In the genomic region with DNA sequence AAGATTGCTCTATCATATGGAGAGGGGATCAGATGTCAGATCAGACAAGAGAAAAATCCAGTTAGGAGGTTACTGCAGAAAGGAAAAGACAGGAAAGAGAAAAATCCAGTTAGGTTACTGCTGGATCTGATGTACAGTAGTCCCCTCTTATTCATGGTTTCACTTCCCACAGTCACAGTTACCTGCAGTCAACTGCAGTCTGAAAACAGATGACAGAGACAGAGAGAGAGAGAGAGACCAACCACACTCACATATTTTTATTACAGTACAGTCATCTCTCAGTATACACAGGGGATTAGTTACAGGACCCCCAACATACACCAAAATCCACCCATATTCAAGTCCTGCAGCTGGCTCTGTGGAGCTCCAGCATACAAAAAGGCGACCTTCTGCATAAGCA, we compare ENCODE assay signal across 12 cellular contexts.
DNase-seq lines count a peak whose midpoint lies in the region; ATAC-seq lines count a peak whose summit lies in the region.
"Had no signal": no experiment of that assay in that cellular context is flagged by ENCODE, and none has a peak within 500 bp of the region (broad histone marks: within the 10 kb centered on the region; RNA-seq: fewer than 3 reads in every experiment).

No MANE protein-coding gene starts in this region.

- H3K27me3 ChIP-seq in layer of hippocampus (ENCODE audit: control insufficient read depth, insufficient read depth, low read length) = no peaks in the 10 kb centered on the region

- H3K27ac ChIP-seq in layer of hippocampus (ENCODE audit: low read depth, low read length) = peak overlapping the region; percentile 47
- H3K27ac ChIP-seq: HL-60 had no signal

- DNase-seq in HK-2 (ENCODE audit: unreplicated experiment) (no peak), NCI-H146 treated with DMSO at 0.1 percent for 48 hours (lab: John Stamatoyannopoulos, UW; ENCODE audit: unreplicated experiment) (no peak), AG08395 (ENCODE audit: low spot score) (no peak)
- DNase-seq in stimulated activated naive CD4-positive, alpha-beta T cell (lab: John Stamatoyannopoulos, UW) = no peak
- DNase-seq: activated effector memory CD4-positive, alpha-beta T cell treated with Interleukin-2 at 50 U/mL for 16 hours; effector memory CD4-positive, alpha-beta T cell; NCI-H2227 treated with DMSO at 0.1 percent for 48 hours had no signal

- ATAC-seq in GM18873 (IDR thresholded peaks at IDR 0.05; ENCODE audit: low FRiP score, unreplicated experiment) = peak; percentile 55
- peak; percentile 77 for ATAC-seq in GM21723 (IDR thresholded peaks at IDR 0.05; ENCODE audit: unreplicated experiment)
- ATAC-seq in HG03442 (IDR thresholded peaks at IDR 0.05; ENCODE audit: unreplicated experiment) = peak; percentile 68
